3 cellular contexts compared by ENCODE assay signal in the genomic region with DNA sequence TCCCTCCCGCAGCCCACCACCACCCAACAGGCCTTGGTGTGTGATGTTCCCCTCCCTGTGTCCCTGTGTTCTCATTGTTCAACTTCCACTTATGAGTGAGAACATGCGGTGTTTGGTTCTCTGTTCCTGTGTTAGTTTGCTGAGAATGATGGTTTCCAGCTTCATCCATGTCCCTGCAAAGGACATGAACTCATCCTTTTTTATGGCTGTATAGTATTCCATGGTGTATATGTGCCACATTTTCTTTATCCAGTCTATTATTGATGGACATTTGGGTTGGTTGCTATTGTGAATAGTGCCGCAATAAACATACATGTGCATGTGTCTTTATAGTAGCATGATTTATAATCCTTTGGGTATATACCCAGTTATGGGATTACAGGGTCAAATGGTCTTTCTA. TPM values are rescaled to one million over a fixed set of nuclear protein-coding genes. Genes with fewer than 3 reads are reported as not detected.
"Had no signal": no experiment of that assay in that cellular context is flagged by ENCODE, and none has a peak within 500 bp of the region (broad histone marks: within the 10 kb centered on the region; RNA-seq: fewer than 3 reads in every experiment).

No MANE protein-coding gene starts in this region.

RNA-seq across cellular contexts. Expression of a gene that starts 59.1 kb away (rescaled TPM):
- total RNA-seq: activated naive CD4-positive, alpha-beta T cell treated with anti-CD3 and anti-CD28 coated beads for 36 hours; activated naive CD8-positive, alpha-beta T cell treated with anti-CD3 and anti-CD28 coated beads, Interleukin-2, amount 10 ng/mL, durations not matched to agents 7 days and 5 days; activated T-helper 1 cell treated with anti-CD3 and anti-CD28 coated beads, Interleukin-12 subunit alpha, Interleukin-12 subunit beta, Interleukin-2, Interleukin-4 antibody, amounts not matched to agents 30 ng/mL and 10 ng/mL and 1 ng/mL, durations not matched to agents 14 hours and 24 hours and 36 hours had no signal
